Comparison of ENCODE assay signal across 9 cellular contexts in genomic region chr3:69439683-69440270, GRCh38. TPM values are rescaled to one million over a fixed set of nuclear protein-coding genes. Genes with fewer than 3 reads are reported as not detected.
DNase-seq lines count a peak whose midpoint lies in the region; ATAC-seq and TF ChIP-seq lines count a peak whose summit lies in the region.
"Had no signal": no experiment of that assay in that cellular context is flagged by ENCODE, and none has a peak within 500 bp of the region (broad histone marks: within the 10 kb centered on the region; RNA-seq: fewer than 3 reads in every experiment).

No MANE protein-coding gene starts in this region.

- H3K27me3 ChIP-seq in esophagus squamous epithelium (no peaks in the 10 kb centered on the region), psoas muscle (ENCODE audit: insufficient read depth in 3 of 3, low read length in 2 of 3) (no peaks in the 10 kb centered on the region)
- H3K27me3 ChIP-seq: BLaER1 had no signal

- H3K27ac ChIP-seq in OCI-LY7 (ENCODE audit: low read depth, low read length, poor library complexity, severe bottlenecking) (no peak overlapping the region), esophagus squamous epithelium (no peak overlapping the region), psoas muscle (no peak overlapping the region)
- H3K27ac ChIP-seq: BLaER1 had no signal

- no peaks in the 10 kb centered on the region for H3K9me3 ChIP-seq in OCI-LY7 (ENCODE audit: low read length)
- H3K9me3 ChIP-seq in esophagus squamous epithelium = no peaks in the 10 kb centered on the region
- H3K9me3 ChIP-seq in psoas muscle = no peaks in the 10 kb centered on the region

- TF ChIP-seq CTCF in OCI-LY7 (conservative IDR thresholded peaks at IDR 0.05; ENCODE audit: low read length) (peak; percentile 74), esophagus squamous epithelium (IDR thresholded peaks at IDR 0.05) (peak in 5 of 6 experiments; percentile 35 to 72 (median 60)), psoas muscle (IDR thresholded peaks at IDR 0.05) (peak; percentile 49)

- H3K36me3 ChIP-seq in OCI-LY7 (ENCODE audit: insufficient read depth, low read length) (no peaks in the 10 kb centered on the region), esophagus squamous epithelium (no peaks in the 10 kb centered on the region), psoas muscle (ENCODE audit: insufficient read depth in 1 of 2, low read depth in 1 of 2) (no peaks in the 10 kb centered on the region)
- H3K36me3 ChIP-seq: BLaER1 had no signal

- WGBS in esophagus squamous epithelium, 2 donors = 0 to 6% methylated on average over 1 of the region's 1 CpG
- 4 to 12% (median 4%) methylated on average over 1 of the region's 1 CpG for WGBS in psoas muscle, 3 donors

- H3K4me3 ChIP-seq in OCI-LY7 (ENCODE audit: low read depth, low read length, poor library complexity, severe bottlenecking) (no peak overlapping the region), esophagus squamous epithelium (peak overlapping the region in 1 of 4 donors; percentile 39), psoas muscle (no peak overlapping the region)
- H3K4me3 ChIP-seq: BLaER1 had no signal

- H2AFZ ChIP-seq in OCI-LY7 (ENCODE audit: low read length) = peak overlapping the region; percentile 58

- no peaks in the 10 kb centered on the region for H3K4me1 ChIP-seq in OCI-LY7 (ENCODE audit: insufficient read depth, low read length, poor library complexity, severe bottlenecking)
- peaks cover 0 to 8% (median 0%) of the 10 kb centered on the region in 3 donors for H3K4me1 ChIP-seq in esophagus squamous epithelium
- H3K4me1 ChIP-seq in psoas muscle = no peaks in the 10 kb centered on the region

- DNase-seq in DMS53 (lab: John Stamatoyannopoulos, UW) (peak; percentile 41), DMS53 treated with DMSO at 0.1 percent for 48 hours (lab: John Stamatoyannopoulos, UW; ENCODE audit: unreplicated experiment) (no peak), OCI-LY7 (ENCODE audit: low spot score) (peak; percentile 25), esophagus squamous epithelium (lab: John Stamatoyannopoulos, UW) (no peak), psoas muscle (no peak), retina (no peak)
- no peak for DNase-seq in activated CD4-positive, alpha-beta T cell treated with anti-CD3 and anti-CD28 coated beads, Interleukin-2, amount 50 U/mL, for 1 hour

- CTCF ChIA-PET in OCI-LY7 (lab: Charles Lee; ENCODE audit: unreplicated experiment) = no interaction called here

- POLR2A ChIA-PET in OCI-LY7 (lab: Charles Lee) = interaction anchor here (0.6 to 1.3 kb wide), 2 partner anchors 12 to 340 kb away, joined by 3 to 4 read pairs; no protein-coding TSS in a partner anchor

- H3K79me2 ChIP-seq in OCI-LY7 (ENCODE audit: insufficient read depth, low read depth, low read length) = no peaks in the 10 kb centered on the region

- no peak for TF ChIP-seq POLR2A in esophagus squamous epithelium (IDR thresholded peaks at IDR 0.05)

- BruUV-seq in OCI-LY7 (replicated peaks; lab: Mats Ljungman, UMichigan) = no TSS peak

- no peaks in the 10 kb centered on the region for H4K20me1 ChIP-seq in OCI-LY7 (ENCODE audit: insufficient read depth, low read length)
- H4K20me1 ChIP-seq: BLaER1 had no signal

- H3K4me2 ChIP-seq in OCI-LY7 (ENCODE audit: low read length) = no peak overlapping the region
- H3K4me2 ChIP-seq: BLaER1 had no signal

- H3K9me2 ChIP-seq in OCI-LY7 (ENCODE audit: insufficient read depth, low read length) = no peaks in the 10 kb centered on the region

- no peak for ATAC-seq in psoas muscle
- ATAC-seq in HG03135 (IDR thresholded peaks at IDR 0.05; ENCODE audit: unreplicated experiment) = no peak

- intact Hi-C loops in OCI-LY7 (cut with micrococcal nuclease; ENCODE audit: unreplicated experiment) (no loop called here), esophagus squamous epithelium (cut with DNase I) (no loop called here), psoas muscle (cut with DNase I) (loop anchor here in 1 of 2 donors (10.0 kb wide), 1 partner anchor 235 kb away; no protein-coding TSS in a partner anchor)

RNA-seq across cellular contexts. Expression of gene FRMD4B, which starts 53.9 kb away (rescaled TPM):
- total RNA-seq in OCI-LY7 (2014; rRNA removed; shearing (Covaris generic)) = not detected in 2 replicates
- total RNA-seq in OCI-LY7 (2022) (not detected in 2 replicates), esophagus squamous epithelium (10 to 100 TPM; 37.5 to 66.2 (median 62.5) TPM), psoas muscle (1 to 10 TPM; 2.6 to 4.0 (median 2.9) TPM)
- polyA plus RNA-seq in psoas muscle = 1 to 10 TPM; 1.1 to 3.0 (median 1.5) TPM

Comparison
In these comparisons a context has a peak if more than half of its experiments do, and no peak if none do; other contexts are left out.
1. DNase-seq: peak in DMS53 (single experiment) and OCI-LY7 (single experiment); none in DMS53 treated with DMSO at 0.1 percent for 48 hours (single experiment), esophagus squamous epithelium (single experiment), psoas muscle (0 of 2), retina (single experiment) and activated CD4-positive, alpha-beta T cell treated with anti-CD3 and anti-CD28 coated beads, Interleukin-2, amount 50 U/mL, for 1 hour (single experiment).
2. RNA of gene FRMD4B, which starts 53.9 kb away (total RNA-seq): 37.5 to 66.2 TPM in esophagus squamous epithelium; 2.6 to 4.0 TPM in psoas muscle and not detected in OCI-LY7; every median in the first group is over 4 times any median in the second.
3. Peak in every context shown above with its lines, with median percentiles within 50 percentile points of each other: CTCF ChIP-seq.